ENCODE assay signal across 17 cellular contexts in genomic region chr9:36100532-36100931, GRCh38. TPM values are rescaled to one million over a fixed set of nuclear protein-coding genes. Genes with fewer than 3 reads are reported as not detected.
DNase-seq lines count a peak whose midpoint lies in the region; ATAC-seq, FAIRE-seq and TF ChIP-seq lines count a peak whose summit lies in the region.
"Had no signal": no experiment of that assay in that cellular context is flagged by ENCODE, and none has a peak within 500 bp of the region (broad histone marks: within the 10 kb centered on the region; RNA-seq: fewer than 3 reads in every experiment).

No MANE protein-coding gene starts in this region.

- no peaks in the 10 kb centered on the region for H3K36me3 ChIP-seq in smooth muscle cell (ENCODE audit: low read depth)
- H3K36me3 ChIP-seq: suprapubic skin had no signal

- no peaks in the 10 kb centered on the region for H3K36me3 Mint-ChIP-seq in WTC11
- peaks cover 0 to 2% of the 10 kb centered on the region in 2 donors for H3K36me3 Mint-ChIP-seq in CD14-positive monocyte
- H3K36me3 Mint-ChIP-seq: activated CD4-positive, alpha-beta memory T cell treated with anti-CD3 and anti-CD28 coated beads for 36 hours had no signal

- peak overlapping the region; percentile 62 for H3K4me2 ChIP-seq in smooth muscle cell

- POLR2A ChIA-PET in WTC11 (lab: Charles Lee), result interaction anchor here (1.1 kb wide), 1 partner anchor 90 kb away, joined by 4 read pairs; the partner anchor contains the start of gene CLTA

- peaks cover 32% of the 10 kb centered on the region for H3F3A ChIP-seq in smooth muscle cell (ENCODE audit: low read depth)

- peaks cover 24% of the 10 kb centered on the region for H3K4me1 Mint-ChIP-seq in WTC11
- peaks cover 8% of the 10 kb centered on the region for H3K4me1 Mint-ChIP-seq in CD14-positive monocyte

- no peaks in the 10 kb centered on the region for H3K79me2 ChIP-seq in smooth muscle cell (ENCODE audit: low read depth)

- H3K4me1 ChIP-seq in smooth muscle cell (ENCODE audit: low read depth), result peaks cover 22% of the 10 kb centered on the region

- DNase-seq in GM04504 (ENCODE audit: low read depth), result peak; percentile 8
- DNase-seq in WTC11 (ENCODE audit: low spot score), result no peak
- peak; percentile 64 for DNase-seq in glomerular visceral epithelial cell (ENCODE audit: extremely low spot score)
- DNase-seq in smooth muscle cell (lab: John Stamatoyannopoulos, UW; ENCODE audit: unreplicated experiment), result no peak
- DNase-seq in D721Med (ENCODE audit: insufficient read length, low spot score), result no peak
- DNase-seq in CD14-positive monocyte (ENCODE audit: low spot score), result no peak
- DNase-seq: activated CD4-positive, alpha-beta memory T cell treated with anti-CD3 and anti-CD28 coated beads for 36 hours; central memory CD4-positive, alpha-beta T cell; DMS53; NCI-H1048; NCI-H510A treated with DMSO at 0.1 percent for 48 hours; RPMI8226; small intestine had no signal

- H3K27me3 Mint-ChIP-seq in WTC11 (ENCODE audit: low read depth), result no peaks in the 10 kb centered on the region
- H3K27me3 Mint-ChIP-seq in CD14-positive monocyte (ENCODE audit: low read depth in 3 of 3), result peaks cover 0 to 4% (median 2%) of the 10 kb centered on the region in 3 donors
- H3K27me3 Mint-ChIP-seq: activated CD4-positive, alpha-beta memory T cell treated with anti-CD3 and anti-CD28 coated beads for 36 hours had no signal

- H3K27me3 ChIP-seq in smooth muscle cell (ENCODE audit: low read depth), result no peaks in the 10 kb centered on the region
- H3K27me3 ChIP-seq: suprapubic skin had no signal

- no peaks in the 10 kb centered on the region for H3K9me3 ChIP-seq in smooth muscle cell (replicated peaks; ENCODE audit: low read depth)
- H3K9me3 ChIP-seq: suprapubic skin had no signal

- FAIRE-seq in D721Med (lab: Jason Lieb, UNC), result no peak
- FAIRE-seq: GM12892, small intestine had no signal

- no peak overlapping the region for H3K4me3 Mint-ChIP-seq in WTC11
- no peak overlapping the region for H3K4me3 Mint-ChIP-seq in CD14-positive monocyte
- H3K4me3 Mint-ChIP-seq: activated CD4-positive, alpha-beta memory T cell treated with anti-CD3 and anti-CD28 coated beads for 36 hours had no signal

- H3K9ac ChIP-seq in smooth muscle cell (ENCODE audit: low read depth), result no peak overlapping the region

- WGBS in smooth muscle cell (ENCODE audit: low lambda C conversion rate), result 31% methylated on average over 3 of the region's 3 CpGs

- no peak overlapping the region for H3K4me3 ChIP-seq in smooth muscle cell
- H3K4me3 ChIP-seq: suprapubic skin had no signal

- H3K27ac ChIP-seq in smooth muscle cell (ENCODE audit: low read depth), result peak overlapping the region; percentile 95
- H3K27ac ChIP-seq: suprapubic skin had no signal

- intact Hi-C loops in CD14-positive monocyte (cut with micrococcal nuclease), result loop anchor here (5.0 kb wide), 2 partner anchors 37 to 52 kb away; partner anchors contain the start of gene GLIPR2 (in 2 of the 2)

- peak; percentile 88 for ATAC-seq in WTC11
- ATAC-seq in HG03565 (IDR thresholded peaks at IDR 0.05; ENCODE audit: unreplicated experiment), result no peak
- ATAC-seq: esophagus mucosa had no signal

- CTCF ChIA-PET in WTC11 (lab: Charles Lee), result interaction anchor here (0.5 to 7.7 kb wide), 14 partner anchors 10 to 307 kb away, joined by 3 to 131 read pairs (median 4); partner anchors contain the start of gene GLIPR2

- no peaks in the 10 kb centered on the region for H3K9me3 Mint-ChIP-seq in WTC11
- peaks cover 0 to 2% (median 0%) of the 10 kb centered on the region in 7 donors for H3K9me3 Mint-ChIP-seq in CD14-positive monocyte
- H3K9me3 Mint-ChIP-seq: activated CD4-positive, alpha-beta memory T cell treated with anti-CD3 and anti-CD28 coated beads for 36 hours had no signal

- no peaks in the 10 kb centered on the region for H4K20me1 ChIP-seq in smooth muscle cell (ENCODE audit: low read depth)

- H3K27ac Mint-ChIP-seq in WTC11, result peak overlapping the region; percentile 25
- no peak overlapping the region for H3K27ac Mint-ChIP-seq in CD14-positive monocyte
- H3K27ac Mint-ChIP-seq: activated CD4-positive, alpha-beta memory T cell treated with anti-CD3 and anti-CD28 coated beads for 36 hours had no signal

- H2AFZ ChIP-seq in smooth muscle cell (ENCODE audit: low read depth), result no peak overlapping the region

- TF ChIP-seq CTCF in WTC11 (IDR thresholded peaks at IDR 0.05), result no peak
- no peak for TF ChIP-seq CTCF in smooth muscle cell (IDR thresholded peaks at IDR 0.05; ENCODE audit: borderline replicate concordance, insufficient read depth, poor library complexity, severe bottlenecking)
- TF ChIP-seq CTCF in D721Med (IDR thresholded peaks at IDR 0.05; ENCODE audit: insufficient read depth, missing control alignments), result no peak
- TF ChIP-seq CTCF in CD14-positive monocyte (IDR thresholded peaks at IDR 0.05), result no peak

TF ChIP-seq in WTC11, 78 proteins besides CTCF, POLR2A, EP300 and RAD21:
- TF ChIP-seq GRHL2 (CRISPR knock-in tag; IDR thresholded peaks at IDR 0.05; ENCODE audit: insufficient replicate concordance, severe bottlenecking) (no peak), ATF3 (CRISPR knock-in tag; conservative IDR thresholded peaks at IDR 0.05) (no peak), MYBL2 (CRISPR knock-in tag; IDR thresholded peaks at IDR 0.05) (no peak), ZNF396 (CRISPR knock-in tag; IDR thresholded peaks at IDR 0.05; ENCODE audit: borderline replicate concordance) (no peak), NFYB (CRISPR knock-in tag; conservative IDR thresholded peaks at IDR 0.05; ENCODE audit: low read depth) (no peak), ZNF138 (CRISPR knock-in tag; conservative IDR thresholded peaks at IDR 0.05) (no peak), RELA (CRISPR knock-in tag; IDR thresholded peaks at IDR 0.05; ENCODE audit: borderline replicate concordance) (no peak), EMX1 (CRISPR knock-in tag; IDR thresholded peaks at IDR 0.05) (no peak), HMGXB4 (CRISPR knock-in tag; IDR thresholded peaks at IDR 0.05) (no peak), ZNF281 (CRISPR knock-in tag; IDR thresholded peaks at IDR 0.05) (no peak), CREB1 (CRISPR knock-in tag; IDR thresholded peaks at IDR 0.05) (no peak), PRRX2 (CRISPR knock-in tag; IDR thresholded peaks at IDR 0.05) (no peak), HMGA2 (CRISPR knock-in tag; IDR thresholded peaks at IDR 0.05) (no peak), TP53 (CRISPR knock-in tag; IDR thresholded peaks at IDR 0.05) (no peak), RORB (CRISPR knock-in tag; IDR thresholded peaks at IDR 0.05) (no peak), KAT7 (CRISPR knock-in tag; IDR thresholded peaks at IDR 0.05; ENCODE audit: borderline replicate concordance) (no peak), ZNF232 (CRISPR knock-in tag; IDR thresholded peaks at IDR 0.05) (no peak), ZNF416 (CRISPR knock-in tag; IDR thresholded peaks at IDR 0.05) (no peak)
TF ChIP-seq in WTC11: peak in this region for 0.

RNA-seq across cellular contexts. Expression of gene GLIPR2, which starts 36.0 kb away (rescaled TPM):
- total RNA-seq in WTC11 (2021), result 3.7 to 6.3 TPM (median 5.3 TPM) in 3 replicates
- total RNA-seq in smooth muscle cell, result 30.7 and 35.8 TPM in 2 replicates
- polyA plus RNA-seq in smooth muscle cell, result 91.1 and 121 TPM in 2 replicates
- polyA plus RNA-seq in CD14-positive monocyte, result 100 to 1,000 TPM; 520 to 528 TPM

Comparison
In these comparisons a context has a peak if more than half of its experiments do, and no peak if none do; other contexts are left out.
1. DNase-seq: peak in GM04504 (single experiment) and glomerular visceral epithelial cell (single experiment); none in WTC11 (single experiment), smooth muscle cell (single experiment), D721Med (single experiment) and CD14-positive monocyte (single experiment).